In genomic region chr6:22113046-22113766, GRCh38 we compare ENCODE assay signal across 12 cellular contexts.
DNase-seq lines count a peak whose midpoint lies in the region; ATAC-seq and TF ChIP-seq lines count a peak whose summit lies in the region.
"Had no signal": no experiment of that assay in that cellular context is flagged by ENCODE, and none has a peak within 500 bp of the region (broad histone marks: within the 10 kb centered on the region; RNA-seq: fewer than 3 reads in every experiment).

No MANE protein-coding gene starts in this region.

- H3K27me3 Mint-ChIP-seq in T-helper 2 cell treated with Interferon-gamma antibody and Interleukin-4, amounts not matched to agents 5 μg/mL and 100 μg/mL, for 36 hours (ENCODE audit: low read depth), result no peaks in the 10 kb centered on the region

- TF ChIP-seq CTCF in AG10803 (conservative IDR thresholded peaks at IDR 0.05; ENCODE audit: low read length), result no peak

- no peak overlapping the region for H3K4me3 Mint-ChIP-seq in T-helper 2 cell treated with Interferon-gamma antibody and Interleukin-4, amounts not matched to agents 5 μg/mL and 100 μg/mL, for 36 hours

- H3K4me1 ChIP-seq in mesenchymal stem cell (ENCODE audit: control insufficient read depth, insufficient read depth, low read depth, low read length), result peaks cover 3% of the 10 kb centered on the region
- H3K4me1 ChIP-seq: parathyroid adenoma had no signal

- no peaks in the 10 kb centered on the region for H3K36me3 ChIP-seq in mesenchymal stem cell (ENCODE audit: control insufficient read depth in 1 of 2, insufficient read depth in 2 of 2, low read depth in 1 of 2, low read length in 2 of 2)

- no peak overlapping the region for H4K91ac ChIP-seq in mesenchymal stem cell (ENCODE audit: low read length)

- H3K9me3 ChIP-seq in mesenchymal stem cell (ENCODE audit: control insufficient read depth, low read length), result no peaks in the 10 kb centered on the region

- DNase-seq in AG10803 (ENCODE audit: low read depth), result peak; percentile 97
- DNase-seq in NCI-H2196 treated with DMSO at 0.1 percent for 48 hours (lab: John Stamatoyannopoulos, UW; ENCODE audit: unreplicated experiment), result peak; percentile 13
- peak; percentile 85 to 97 for DNase-seq in dermis microvascular lymphatic vessel endothelial cell (ENCODE audit: low read depth in 2 of 2)
- DNase-seq in mesenchymal stem cell, result peak; percentile 95
- DNase-seq in activated CD4-positive, alpha-beta T cell treated with anti-CD3 and anti-CD28 coated beads for 4 hours, result no peak
- no peak for DNase-seq in T-helper 2 cell treated with Interferon-gamma antibody and Interleukin-4, amounts not matched to agents 5 μg/mL and 100 μg/mL, for 36 hours (ENCODE audit: low spot score)
- DNase-seq: activated naive CD4-positive, alpha-beta T cell; DMS79; NCI-H2029 had no signal

- ATAC-seq in HG03378 (IDR thresholded peaks at IDR 0.05; ENCODE audit: unreplicated experiment) (no peak), GM21423 (IDR thresholded peaks at IDR 0.05; ENCODE audit: unreplicated experiment) (no peak)

- no peak overlapping the region for H2BK5ac ChIP-seq in mesenchymal stem cell (ENCODE audit: low read depth, low read length, poor library complexity, severe bottlenecking)

- H3K4me1 Mint-ChIP-seq in T-helper 2 cell treated with Interferon-gamma antibody and Interleukin-4, amounts not matched to agents 5 μg/mL and 100 μg/mL, for 36 hours (ENCODE audit: low read depth), result no peaks in the 10 kb centered on the region

- no peak overlapping the region for H3K4ac ChIP-seq in mesenchymal stem cell (ENCODE audit: low read depth in 1 of 2, low read length in 2 of 2)

- no peak overlapping the region for H3K14ac ChIP-seq in mesenchymal stem cell (ENCODE audit: low read length in 2 of 2)

- peak overlapping the region; percentile 56 for H3K9ac ChIP-seq in mesenchymal stem cell (ENCODE audit: low read length)
- H3K9ac ChIP-seq: parathyroid adenoma had no signal

- H3K4me3 ChIP-seq in AG10803 (ENCODE audit: low read length) (no peak overlapping the region), mesenchymal stem cell (ENCODE audit: insufficient read depth in 1 of 2, low read depth in 1 of 2, low read length in 2 of 2) (peak overlapping the region in 1 of 2 experiments; percentile 13)

- no peaks in the 10 kb centered on the region for H3K27me3 ChIP-seq in mesenchymal stem cell (ENCODE audit: control insufficient read depth in 1 of 2, insufficient read depth in 1 of 2, low read length in 2 of 2)

- H2BK15ac ChIP-seq in mesenchymal stem cell (ENCODE audit: low read depth, poor library complexity, severe bottlenecking), result no peak overlapping the region

- H3K18ac ChIP-seq in mesenchymal stem cell (ENCODE audit: low read depth in 1 of 2, low read length in 2 of 2), result no peak overlapping the region

- H2BK120ac ChIP-seq in mesenchymal stem cell (ENCODE audit: low read depth, low read length), result no peak overlapping the region

- no peaks in the 10 kb centered on the region for H3K79me1 ChIP-seq in mesenchymal stem cell (replicated peaks; ENCODE audit: low read length, poor library complexity, severe bottlenecking)

- no peak overlapping the region for H2BK12ac ChIP-seq in mesenchymal stem cell (ENCODE audit: low read length in 2 of 2)

- peak overlapping the region; percentile 30 for H3K27ac ChIP-seq in mesenchymal stem cell (ENCODE audit: low read length, poor library complexity, severe bottlenecking)
- H3K27ac ChIP-seq: parathyroid adenoma had no signal

- H3K4me2 ChIP-seq in mesenchymal stem cell (ENCODE audit: low read length, poor library complexity, severe bottlenecking), result no peak overlapping the region

- 30% methylated on average over 2 of the region's 4 CpGs for WGBS in mesenchymal stem cell

- H2AFZ ChIP-seq in mesenchymal stem cell (ENCODE audit: low read depth, low read length), result no peak overlapping the region
- H2AFZ ChIP-seq: parathyroid adenoma had no signal

- no peak overlapping the region for H4K8ac ChIP-seq in mesenchymal stem cell (ENCODE audit: low read length)

- H3K36me3 Mint-ChIP-seq in T-helper 2 cell treated with Interferon-gamma antibody and Interleukin-4, amounts not matched to agents 5 μg/mL and 100 μg/mL, for 36 hours (ENCODE audit: low read depth), result no peaks in the 10 kb centered on the region

- H3K27ac Mint-ChIP-seq in T-helper 2 cell treated with Interferon-gamma antibody and Interleukin-4, amounts not matched to agents 5 μg/mL and 100 μg/mL, for 36 hours, result no peak overlapping the region

- H2AK5ac ChIP-seq in mesenchymal stem cell (ENCODE audit: low read length, severe bottlenecking), result no peak overlapping the region

- no peaks in the 10 kb centered on the region for H3K9me3 Mint-ChIP-seq in T-helper 2 cell treated with Interferon-gamma antibody and Interleukin-4, amounts not matched to agents 5 μg/mL and 100 μg/mL, for 36 hours

- H3K23ac ChIP-seq in mesenchymal stem cell (ENCODE audit: low read length in 2 of 2), result no peak overlapping the region

Comparison
In these comparisons a context has a peak if more than half of its experiments do, and no peak if none do; other contexts are left out.
1. DNase-seq: peak in AG10803 (single experiment), NCI-H2196 treated with DMSO at 0.1 percent for 48 hours (single experiment), dermis microvascular lymphatic vessel endothelial cell (2 of 2) and mesenchymal stem cell (single experiment); none in activated CD4-positive, alpha-beta T cell treated with anti-CD3 and anti-CD28 coated beads for 4 hours (0 of 2) and T-helper 2 cell treated with Interferon-gamma antibody and Interleukin-4, amounts not matched to agents 5 μg/mL and 100 μg/mL, for 36 hours (single experiment).